1 cellular context compared by ENCODE assay signal in genomic region chr3:48595526-48596121, GRCh38.
A peak's percentile ranks its signal among the peaks of the same experiment; 100 is the strongest.
TF ChIP-seq lines count a peak whose summit lies in the region.

No MANE protein-coding gene starts in this region.

TF ChIP-seq in HEK293, 187 proteins besides CTCF, POLR2A, EP300 and RAD21 (continued from another document):
- TF ChIP-seq PATZ1 (tag by site-specific recombination; IDR thresholded peaks at IDR 0.05): 0 out of 2 replicates have a peak, but pooled peaks have one; percentile 20
- no peak for TF ChIP-seq ZBTB44 (tag by site-specific recombination; IDR thresholded peaks at IDR 0.05)
- 0 out of 2 replicates have a peak, but pooled peaks have one; percentile 34 for TF ChIP-seq GLIS2 (tag by site-specific recombination; IDR thresholded peaks at IDR 0.05)
- peak; percentile 78 for TF ChIP-seq ZIC2 (tag by site-specific recombination; IDR thresholded peaks at IDR 0.05)
- TF ChIP-seq ZBTB48 (tag by site-specific recombination; IDR thresholded peaks at IDR 0.05): 0 out of 2 replicates have a peak, but pooled peaks have one; percentile 24
- peak; percentile 33 for TF ChIP-seq SP2 (tag by site-specific recombination; IDR thresholded peaks at IDR 0.05)
- TF ChIP-seq, protein P1, sequence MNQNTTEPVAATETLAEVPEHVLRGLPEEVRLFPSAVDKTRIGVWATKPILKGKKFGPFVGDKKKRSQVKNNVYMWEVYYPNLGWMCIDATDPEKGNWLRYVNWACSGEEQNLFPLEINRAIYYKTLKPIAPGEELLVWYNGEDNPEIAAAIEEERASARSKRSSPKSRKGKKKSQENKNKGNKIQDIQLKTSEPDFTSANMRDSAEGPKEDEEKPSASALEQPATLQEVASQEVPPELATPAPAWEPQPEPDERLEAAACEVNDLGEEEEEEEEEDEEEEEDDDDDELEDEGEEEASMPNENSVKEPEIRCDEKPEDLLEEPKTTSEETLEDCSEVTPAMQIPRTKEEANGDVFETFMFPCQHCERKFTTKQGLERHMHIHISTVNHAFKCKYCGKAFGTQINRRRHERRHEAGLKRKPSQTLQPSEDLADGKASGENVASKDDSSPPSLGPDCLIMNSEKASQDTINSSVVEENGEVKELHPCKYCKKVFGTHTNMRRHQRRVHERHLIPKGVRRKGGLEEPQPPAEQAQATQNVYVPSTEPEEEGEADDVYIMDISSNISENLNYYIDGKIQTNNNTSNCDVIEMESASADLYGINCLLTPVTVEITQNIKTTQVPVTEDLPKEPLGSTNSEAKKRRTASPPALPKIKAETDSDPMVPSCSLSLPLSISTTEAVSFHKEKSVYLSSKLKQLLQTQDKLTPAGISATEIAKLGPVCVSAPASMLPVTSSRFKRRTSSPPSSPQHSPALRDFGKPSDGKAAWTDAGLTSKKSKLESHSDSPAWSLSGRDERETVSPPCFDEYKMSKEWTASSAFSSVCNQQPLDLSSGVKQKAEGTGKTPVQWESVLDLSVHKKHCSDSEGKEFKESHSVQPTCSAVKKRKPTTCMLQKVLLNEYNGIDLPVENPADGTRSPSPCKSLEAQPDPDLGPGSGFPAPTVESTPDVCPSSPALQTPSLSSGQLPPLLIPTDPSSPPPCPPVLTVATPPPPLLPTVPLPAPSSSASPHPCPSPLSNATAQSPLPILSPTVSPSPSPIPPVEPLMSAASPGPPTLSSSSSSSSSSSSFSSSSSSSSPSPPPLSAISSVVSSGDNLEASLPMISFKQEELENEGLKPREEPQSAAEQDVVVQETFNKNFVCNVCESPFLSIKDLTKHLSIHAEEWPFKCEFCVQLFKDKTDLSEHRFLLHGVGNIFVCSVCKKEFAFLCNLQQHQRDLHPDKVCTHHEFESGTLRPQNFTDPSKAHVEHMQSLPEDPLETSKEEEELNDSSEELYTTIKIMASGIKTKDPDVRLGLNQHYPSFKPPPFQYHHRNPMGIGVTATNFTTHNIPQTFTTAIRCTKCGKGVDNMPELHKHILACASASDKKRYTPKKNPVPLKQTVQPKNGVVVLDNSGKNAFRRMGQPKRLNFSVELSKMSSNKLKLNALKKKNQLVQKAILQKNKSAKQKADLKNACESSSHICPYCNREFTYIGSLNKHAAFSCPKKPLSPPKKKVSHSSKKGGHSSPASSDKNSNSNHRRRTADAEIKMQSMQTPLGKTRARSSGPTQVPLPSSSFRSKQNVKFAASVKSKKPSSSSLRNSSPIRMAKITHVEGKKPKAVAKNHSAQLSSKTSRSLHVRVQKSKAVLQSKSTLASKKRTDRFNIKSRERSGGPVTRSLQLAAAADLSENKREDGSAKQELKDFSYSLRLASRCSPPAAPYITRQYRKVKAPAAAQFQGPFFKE (tag by site-specific recombination; IDR thresholded peaks at IDR 0.05; ENCODE audit: borderline replicate concordance): no peak
- TF ChIP-seq ZNF157 (tag by site-specific recombination; IDR thresholded peaks at IDR 0.05): no peak
- no peak for TF ChIP-seq ZNF521 (tag by site-specific recombination; IDR thresholded peaks at IDR 0.05)
- peak; percentile 77 for TF ChIP-seq ZFP69B (tag by site-specific recombination; IDR thresholded peaks at IDR 0.05)
- peak; percentile 77 for TF ChIP-seq ZFHX2 (tag by site-specific recombination; conservative IDR thresholded peaks at IDR 0.05)
- no peak for TF ChIP-seq ZBTB1 (tag by site-specific recombination; IDR thresholded peaks at IDR 0.05)
- TF ChIP-seq TSHZ1 (tag by site-specific recombination; IDR thresholded peaks at IDR 0.05; ENCODE audit: borderline replicate concordance): no peak
- no peak for TF ChIP-seq ZEB2 (tag by site-specific recombination; IDR thresholded peaks at IDR 0.05)
- TF ChIP-seq ZNF138 (tag by site-specific recombination; IDR thresholded peaks at IDR 0.05; ENCODE audit: borderline replicate concordance): no peak
- no peak for TF ChIP-seq ZNF350 (tag by site-specific recombination; IDR thresholded peaks at IDR 0.05)
- TF ChIP-seq ZNF501 (tag by site-specific recombination; IDR thresholded peaks at IDR 0.05): no peak
